7 cellular contexts compared by ENCODE assay signal in genomic region chr10:61050120-61050745, GRCh38.
"Had no signal": no experiment of that assay in that cellular context is flagged by ENCODE, and none has a peak within 500 bp of the region (broad histone marks: within the 10 kb centered on the region; RNA-seq: fewer than 3 reads in every experiment).

No MANE protein-coding gene starts in this region.

- DNase-seq: GM23248, GOT3, H9, HCEC 1CT, KG1 had no signal

- H3K27ac ChIP-seq: GM23248, HL-60 had no signal

- H2AFZ ChIP-seq: GM23248 had no signal

- H3K9ac ChIP-seq: GM23248 had no signal

- H3K4me3 ChIP-seq: GM23248 had no signal

- FAIRE-seq: H54 had no signal
